In genomic region chr3:44013967-44014366, GRCh38 we compare ENCODE assay signal across 17 cellular contexts.
"Had no signal": no experiment of that assay in that cellular context is flagged by ENCODE, and none has a peak within 500 bp of the region (broad histone marks: within the 10 kb centered on the region; RNA-seq: fewer than 3 reads in every experiment).

No MANE protein-coding gene starts in this region.

- H3K4me1 ChIP-seq: foreskin keratinocyte, sigmoid colon, spleen, tibial nerve had no signal

- H3K27me3 ChIP-seq: foreskin keratinocyte, ovary, tibial nerve had no signal

- ATAC-seq: activated CD4-positive, CD25-positive, alpha-beta regulatory T cell treated with anti-CD3 and anti-CD28 coated beads, Interleukin-2, amount 50 U/mL, for 24 hours; activated naive CD8-positive, alpha-beta T cell treated with anti-CD3 and anti-CD28 coated beads, Interleukin-2, amount 50 U/mL, for 24 hours; activated T-cell treated with anti-CD3 and anti-CD28 coated beads, Interleukin-2, amount 50 U/mL, for 4 hours; foreskin keratinocyte; naive thymus-derived CD8-positive, alpha-beta T cell; stimulated activated memory B cell treated with anti-CD40 and anti-IgM and Interleukin-4, amounts not matched to agents 10 μg/mL and 1 μg/mL and 100 μg/mL, for 72 hours had no signal

- H3K36me3 ChIP-seq: ovary, sigmoid colon, spleen, tibial nerve had no signal

- H3K4me3 ChIP-seq: ovary, sigmoid colon, spleen, tibial nerve had no signal

- H3K9me3 ChIP-seq: ovary, sigmoid colon, spleen, tibial nerve had no signal

- DNase-seq: activated CD4-positive, alpha-beta T cell treated with anti-CD3 and anti-CD28 coated beads, Interleukin-2, amount 10 ng/mL, durations not matched to agents 7 days and 5 days; activated CD8-positive, alpha-beta memory T cell treated with anti-CD3 and anti-CD28 coated beads, Interleukin-2, amount 50 U/mL, for 4 hours; activated naive CD4-positive, alpha-beta T cell treated with anti-CD3 and anti-CD28 coated beads, Interleukin-2, amount 10 ng/mL, durations not matched to agents 7 days and 5 days; activated naive CD8-positive, alpha-beta T cell treated with anti-CD3 and anti-CD28 coated beads, Interleukin-2, amount 50 U/mL, for 24 hours; activated T-cell treated with anti-CD3 and anti-CD28 coated beads, Interleukin-2, amount 50 U/mL, for 4 hours; endodermal cell; foreskin keratinocyte; naive thymus-derived CD8-positive, alpha-beta T cell; ovary; sigmoid colon; spleen; stimulated activated CD4-positive, alpha-beta T cell treated with anti-CD3 and anti-CD28 coated beads, Interleukin-4, amount 100 ng/mL, for 4 hours; T1000 had no signal

- H3K27ac ChIP-seq: epithelial cell of prostate, foreskin keratinocyte, ovary, sigmoid colon, spleen had no signal
